14 cellular contexts compared by ENCODE assay signal in genomic region chr7:67105382-67105781, GRCh38.
DNase-seq lines count a peak whose midpoint lies in the region; ATAC-seq, FAIRE-seq and TF ChIP-seq lines count a peak whose summit lies in the region.
"Had no signal": no experiment of that assay in that cellular context is flagged by ENCODE, and none has a peak within 500 bp of the region (broad histone marks: within the 10 kb centered on the region; RNA-seq: fewer than 3 reads in every experiment).

No MANE protein-coding gene starts in this region.

- TF ChIP-seq CTCF in K562 (IDR thresholded peaks at IDR 0.05 in 2 of 3, conservative IDR thresholded peaks at IDR 0.05 in 1 of 3; ENCODE audit: insufficient read depth in 2 of 3, low read depth in 1 of 3, low read length in 3 of 3) (no peak), natural killer cell (IDR thresholded peaks at IDR 0.05) (no peak), lower lobe of right lung (IDR thresholded peaks at IDR 0.05) (no peak)

- H3K4me1 ChIP-seq in K562 (replicated peaks in 1 of 2; ENCODE audit: control insufficient read depth in 2 of 2, insufficient read depth in 2 of 2, low read length in 2 of 2) (peaks cover 0 to 5% of the 10 kb centered on the region in 2 experiments; a peak in 2 of 5 replicates), lower lobe of right lung (no peaks in the 10 kb centered on the region)
- H3K4me1 ChIP-seq: gastroesophageal sphincter had no signal

- H3K36me3 Mint-ChIP-seq in natural killer cell = no peaks in the 10 kb centered on the region

- H3K36me3 ChIP-seq in K562 (ENCODE audit: control insufficient read depth, insufficient read depth, low read length) = peaks cover 2% of the 10 kb centered on the region; the same call in 2 of the 3 replicates
- peaks cover 5% of the 10 kb centered on the region for H3K36me3 ChIP-seq in lower lobe of right lung
- H3K36me3 ChIP-seq: WERI-Rb-1 had no signal

- no peak overlapping the region for H3K9ac ChIP-seq in K562 (ENCODE audit: insufficient read depth in 1 of 2, low read depth in 2 of 2, low read length in 2 of 2)

- H2AFZ ChIP-seq in K562 (ENCODE audit: low read depth, low read length) = no peak overlapping the region

- TF ChIP-seq EP300 in K562 (IDR thresholded peaks at IDR 0.05; ENCODE audit: low read length) = 0 out of 2 replicates have a peak, but pooled peaks have one; percentile 14

- no peaks in the 10 kb centered on the region for H3K27me3 Mint-ChIP-seq in natural killer cell (ENCODE audit: low read depth in 2 of 2)

- 0 out of 2 replicates have a peak, but pooled peaks cover 3% of the 10 kb centered on the region for H4K20me1 ChIP-seq in K562 (replicated peaks; ENCODE audit: control insufficient read depth, insufficient read depth, low read length)

- no peak for TF ChIP-seq POLR2A in K562 (conservative IDR thresholded peaks at IDR 0.05)

- CTCF ChIA-PET in K562 (lab: Yijun Ruan, JAX; ENCODE audit: low intra/inter-chr PET ratio) = no interaction called here

- in situ Hi-C loops in K562 (cut with MboI) = no loop called here

- H3K27ac Mint-ChIP-seq in natural killer cell = peak overlapping the region; percentile 42 to 72
- H3K27ac Mint-ChIP-seq: activated T-helper 1 cell treated with anti-CD3 and anti-CD28 coated beads, Interleukin-12 subunit alpha, Interleukin-12 subunit beta, Interleukin-2, Interleukin-4 antibody, amounts not matched to agents 30 ng/mL and 10 ng/mL and 1 ng/mL, durations not matched to agents 14 hours and 24 hours and 36 hours had no signal

- H3K4me2 ChIP-seq in K562 (ENCODE audit: insufficient read depth, low read length) = no peak overlapping the region

- no peaks in the 10 kb centered on the region for H3K79me2 ChIP-seq in K562 (ENCODE audit: control insufficient read depth, insufficient read depth, low read length)

- POLR2A ChIA-PET in K562 (lab: Yijun Ruan, JAX) = no interaction called here

- FAIRE-seq in K562 (lab: Jason Lieb, UNC) = no peak

- DNase-seq in activated CD4-positive, alpha-beta T cell treated with anti-CD3 and anti-CD28 coated beads, Interleukin-2, amount 50 U/mL, for 48 hours = peak; percentile 5 to 14
- no peak for DNase-seq in activated CD4-positive, alpha-beta T cell treated with anti-CD3 and anti-CD28 coated beads for 4 hours
- DNase-seq in LHCN-M2 (ENCODE audit: low read depth) (peak; percentile 22), K562 (ENCODE audit: extremely low read depth in 1 of 4, low spot score in 3 of 4) (peak in 2 of 4 experiments; percentile 35 to 68), natural killer cell (no peak), activated gamma-delta T cell treated with Interleukin-2 at 50 U/mL for 16 hours (no peak), NCI-H1092 (lab: John Stamatoyannopoulos, UW) (no peak), lower lobe of right lung (no peak)
- DNase-seq: left cardiac atrium, RPMI8226, WERI-Rb-1 had no signal

- ATAC-seq in K562 = peak; percentile 68
- ATAC-seq in natural killer cell = no peak
- no peak for ATAC-seq in lower lobe of right lung
- ATAC-seq: gastroesophageal sphincter had no signal

- 0% methylated on average over 4 of the region's 4 CpGs for WGBS in K562 (ENCODE audit: insufficient coverage, low coverage, missing lambda C conversion rate)

- no TSS peak for BruUV-seq in K562 (replicated peaks; lab: Mats Ljungman, UMichigan)

- intact Hi-C loops in K562 (cut with micrococcal nuclease) = loop anchor here (10.0 kb wide), 1 partner anchor 61 kb away; no protein-coding TSS in a partner anchor
- intact Hi-C loops in natural killer cell (cut with micrococcal nuclease) = no loop called here
- intact Hi-C loops in lower lobe of right lung (cut with DNase I) = no loop called here

- H3K4me1 Mint-ChIP-seq in natural killer cell = peaks cover 17 to 19% of the 10 kb centered on the region in 2 donors
- H3K4me1 Mint-ChIP-seq: neural crest cell had no signal

- no peaks in the 10 kb centered on the region for H3K9me3 Mint-ChIP-seq in natural killer cell
- H3K9me3 Mint-ChIP-seq: neural crest cell had no signal

- H3K27ac ChIP-seq in K562 (ENCODE audit: extremely low read depth, low read depth, low read length) (no peak overlapping the region), lower lobe of right lung (no peak overlapping the region)
- H3K27ac ChIP-seq: gastroesophageal sphincter, WERI-Rb-1 had no signal

- peak in 1 of 2 experiments; percentile 23; a peak in 1 of 4 replicates for TF ChIP-seq RAD21 in K562 (CRISPR knock-in tag; conservative IDR thresholded peaks at IDR 0.05 in 1 of 2, IDR thresholded peaks at IDR 0.05 in 1 of 2)

- H3K4me3 ChIP-seq in K562 = no peak overlapping the region
- no peak overlapping the region for H3K4me3 ChIP-seq in lower lobe of right lung
- H3K4me3 ChIP-seq: gastroesophageal sphincter had no signal

- H3K27me3 ChIP-seq in K562 (ENCODE audit: control insufficient read depth in 2 of 2, insufficient read depth in 2 of 2, low read length in 2 of 2) = no peaks in the 10 kb centered on the region
- H3K27me3 ChIP-seq in lower lobe of right lung (ENCODE audit: low read depth) = no peaks in the 10 kb centered on the region
- H3K27me3 ChIP-seq: gastroesophageal sphincter had no signal

- H3K4me3 Mint-ChIP-seq in natural killer cell = no peak overlapping the region
- H3K4me3 Mint-ChIP-seq: activated T-helper 1 cell treated with anti-CD3 and anti-CD28 coated beads, Interleukin-12 subunit alpha, Interleukin-12 subunit beta, Interleukin-2, Interleukin-4 antibody, amounts not matched to agents 30 ng/mL and 10 ng/mL and 1 ng/mL, durations not matched to agents 14 hours and 24 hours and 36 hours; neural crest cell had no signal

- H3K9me3 ChIP-seq in K562 (replicated peaks; ENCODE audit: control insufficient read depth, insufficient read depth, low read depth, low read length) (no peaks in the 10 kb centered on the region), lower lobe of right lung (no peaks in the 10 kb centered on the region)
- H3K9me3 ChIP-seq: gastroesophageal sphincter had no signal

- H3K9me1 ChIP-seq in K562 (ENCODE audit: control insufficient read depth, insufficient read depth, low read length) = no peaks in the 10 kb centered on the region

TF ChIP-seq in K562, 482 proteins besides CTCF, POLR2A, EP300 and RAD21 (continues in another document):
- TF ChIP-seq POLR2AphosphoS5 (IDR thresholded peaks at IDR 0.05; ENCODE audit: control insufficient read depth, insufficient read depth, low read depth, low read length) = no peak
- TF ChIP-seq HDAC3 (IDR thresholded peaks at IDR 0.05; ENCODE audit: borderline replicate concordance, partially characterized antibody) = peak; percentile 40
- TF ChIP-seq KAT7 (CRISPR knock-in tag; IDR thresholded peaks at IDR 0.05; ENCODE audit: borderline replicate concordance) = no peak
- TF ChIP-seq SFPQ (IDR thresholded peaks at IDR 0.05; ENCODE audit: low read depth, low read length) = no peak
- no peak for TF ChIP-seq PHB2 (IDR thresholded peaks at IDR 0.05; ENCODE audit: low read depth)
- peak; percentile 23; the same call in 1 of the 2 replicates for TF ChIP-seq DPF2 (IDR thresholded peaks at IDR 0.05)
- 0 out of 2 replicates have a peak, but pooled peaks have one; percentile 33 for TF ChIP-seq HMBOX1 (IDR thresholded peaks at IDR 0.05)
- no peak for TF ChIP-seq MBD2 (IDR thresholded peaks at IDR 0.05; ENCODE audit: borderline replicate concordance, low read depth)
- no peak for TF ChIP-seq KLF13 (tag; IDR thresholded peaks at IDR 0.05; ENCODE audit: borderline replicate concordance, low read depth)
- 0 out of 2 replicates have a peak, but pooled peaks have one; percentile 19 for TF ChIP-seq SMAD4 (CRISPR knock-in tag; conservative IDR thresholded peaks at IDR 0.05)
- peak; percentile 80 to 92 for TF ChIP-seq KDM1A (IDR thresholded peaks at IDR 0.05)
- TF ChIP-seq ELF4 (CRISPR knock-in tag; IDR thresholded peaks at IDR 0.05) = no peak
- TF ChIP-seq GABPA (tag; conservative IDR thresholded peaks at IDR 0.05; ENCODE audit: low read depth) = no peak
- peak; percentile 53 for TF ChIP-seq NFE2 (IDR thresholded peaks at IDR 0.05; ENCODE audit: low read depth)
- TF ChIP-seq CTBP1 (IDR thresholded peaks at IDR 0.05; ENCODE audit: borderline replicate concordance) = peak; percentile 44; the same call in 1 of the 2 replicates
- TF ChIP-seq LCOR (CRISPR knock-in tag; IDR thresholded peaks at IDR 0.05) = peak; percentile 28; the same call in 1 of the 2 replicates
- no peak for TF ChIP-seq TAF15 (IDR thresholded peaks at IDR 0.05; ENCODE audit: low read depth, low read length)
- TF ChIP-seq SMARCA4 (IDR thresholded peaks at IDR 0.05) = peak; percentile 46
- TF ChIP-seq TCF3 (CRISPR knock-in tag; IDR thresholded peaks at IDR 0.05) = peak; percentile 53

Comparison
In these comparisons a context has a peak if more than half of its experiments do, and no peak if none do; other contexts are left out.
1. DNase-seq: peak in activated CD4-positive, alpha-beta T cell treated with anti-CD3 and anti-CD28 coated beads, Interleukin-2, amount 50 U/mL, for 48 hours (2 of 2) and LHCN-M2 (single experiment); none in activated CD4-positive, alpha-beta T cell treated with anti-CD3 and anti-CD28 coated beads for 4 hours (0 of 2), natural killer cell (single experiment), activated gamma-delta T cell treated with Interleukin-2 at 50 U/mL for 16 hours (single experiment), NCI-H1092 (single experiment) and lower lobe of right lung (single experiment).